ENCODE assay signal across 23 cellular contexts in genomic region chr10:77840636-77841035, GRCh38.
"Had no signal": no experiment of that assay in that cellular context is flagged by ENCODE, and none has a peak within 500 bp of the region (broad histone marks: within the 10 kb centered on the region; RNA-seq: fewer than 3 reads in every experiment).

No MANE protein-coding gene starts in this region.

- H3K9me3 ChIP-seq: esophagus squamous epithelium, heart right ventricle, neutrophil, pancreas, right lobe of liver, stomach, testis, tibial nerve, upper lobe of right lung, uterus had no signal

- H3K27ac ChIP-seq: esophagus squamous epithelium, heart right ventricle, neutrophil, pancreas, right lobe of liver, stomach, testis, tibial nerve, upper lobe of right lung, uterus had no signal

- H3K4me1 ChIP-seq: pancreas, uterus had no signal

- ATAC-seq: effector memory CD8-positive, alpha-beta T cell; heart right ventricle; natural killer cell; pancreas; right lobe of liver; upper lobe of right lung had no signal

- H3K36me3 Mint-ChIP-seq: natural killer cell had no signal

- H3K9me3 Mint-ChIP-seq: effector memory CD8-positive, alpha-beta T cell; natural killer cell had no signal

- H3K36me3 ChIP-seq: neutrophil, uterus had no signal

- DNase-seq: cortex of kidney; effector memory CD8-positive, alpha-beta T cell; erythroblast; esophagus squamous epithelium; foreskin melanocyte; glutamatergic neuron; heart right ventricle; hippocampal formation; natural killer cell; pancreas; right lobe of liver; small intestine; stimulated activated CD4-positive, alpha-beta T cell treated with anti-CD3 and anti-CD28 coated beads, Interleukin-12 subunit alpha, Interleukin-12 subunit beta, amount 100 ng/mL, for 4 hours; stimulated activated CD4-positive, alpha-beta T cell treated with anti-CD3 and anti-CD28 coated beads, Interleukin-1b, Interleukin-23, amount 100 ng/mL, for 48 hours; stimulated activated CD4-positive, alpha-beta T cell treated with anti-CD3 and anti-CD28 coated beads, Interleukin-4, amount 100 ng/mL, for 1 hour; stimulated activated CD8-positive, alpha-beta memory T cell treated with anti-CD3 and anti-CD28 coated beads, Interleukin-4, amount 100 ng/mL, for 48 hours; stimulated activated naive CD4-positive, alpha-beta T cell treated with Interleukin-2 at 50 U/mL for 16 hours; stomach; testis; upper lobe of right lung; uterus had no signal

- H3K4me3 ChIP-seq: esophagus squamous epithelium, heart right ventricle, pancreas, right lobe of liver, stomach, testis, tibial nerve, upper lobe of right lung, uterus had no signal

- H3K27me3 ChIP-seq: esophagus squamous epithelium, heart right ventricle, neutrophil, pancreas, right lobe of liver, stomach, testis, tibial nerve, upper lobe of right lung, uterus had no signal

- H3K27me3 Mint-ChIP-seq: effector memory CD8-positive, alpha-beta T cell had no signal

- H3K4me3 Mint-ChIP-seq: effector memory CD8-positive, alpha-beta T cell; natural killer cell had no signal
